In genomic region chr4:185224597-185224996, GRCh38 we compare ENCODE assay signal across 1 cellular context.
TF ChIP-seq lines count a peak whose summit lies in the region.

No MANE protein-coding gene starts in this region.

TF ChIP-seq in K562, 482 proteins besides CTCF, POLR2A, EP300 and RAD21:
- TF ChIP-seq KLF10 (CRISPR knock-in tag; IDR thresholded peaks at IDR 0.05) (no peak), TCF15 (CRISPR knock-in tag; IDR thresholded peaks at IDR 0.05) (no peak), NFXL1 (CRISPR knock-in tag; IDR thresholded peaks at IDR 0.05) (no peak), KLF13 (tag; IDR thresholded peaks at IDR 0.05; ENCODE audit: borderline replicate concordance, low read depth) (no peak), ZBTB2 (IDR thresholded peaks at IDR 0.05) (no peak), BDP1 (IDR thresholded peaks at IDR 0.05; ENCODE audit: insufficient read depth, insufficient read length) (no peak), ZNF280A (IDR thresholded peaks at IDR 0.05; ENCODE audit: low read depth, partially characterized antibody) (no peak), ARID1B (IDR thresholded peaks at IDR 0.05) (no peak), HDAC8 (tag; IDR thresholded peaks at IDR 0.05) (no peak), ZNF197 (CRISPR knock-in tag; IDR thresholded peaks at IDR 0.05; ENCODE audit: low read depth) (no peak), ZSCAN29 (IDR thresholded peaks at IDR 0.05) (no peak), ZNF785 (CRISPR knock-in tag; IDR thresholded peaks at IDR 0.05) (no peak), NCOA1 (IDR thresholded peaks at IDR 0.05; ENCODE audit: low read depth) (no peak), ATF3 (IDR thresholded peaks at IDR 0.05) (no peak), ATF3 (CRISPR knock-in tag; conservative IDR thresholded peaks at IDR 0.05) (no peak), ELF4 (CRISPR knock-in tag; IDR thresholded peaks at IDR 0.05) (no peak), THRAP3 (IDR thresholded peaks at IDR 0.05; ENCODE audit: borderline replicate concordance) (no peak), TRIM28 (IDR thresholded peaks at IDR 0.05) (no peak), ZKSCAN3 (CRISPR knock-in tag; IDR thresholded peaks at IDR 0.05) (no peak)
